Comparison of ENCODE assay signal across 8 cellular contexts in genomic region chr2:64018715-64019082, GRCh38. TPM values are rescaled to one million over a fixed set of nuclear protein-coding genes. Genes with fewer than 3 reads are reported as not detected.
A peak's percentile ranks its signal among the peaks of the same experiment; 100 is the strongest.
DNase-seq lines count a peak whose midpoint lies in the region; ATAC-seq and TF ChIP-seq lines count a peak whose summit lies in the region.

No MANE protein-coding gene starts in this region.

- H3F3A ChIP-seq in MM.1S (ENCODE audit: insufficient read depth, low read length): peaks cover 14% of the 10 kb centered on the region

- H3K4me1 Mint-ChIP-seq in activated naive CD4-positive, alpha-beta T cell treated with anti-CD3 and anti-CD28 coated beads, Interleukin-2, amount 10 ng/mL, durations not matched to agents 7 days and 5 days: peaks cover 50% of the 10 kb centered on the region

- H3K27me3 Mint-ChIP-seq in activated naive CD4-positive, alpha-beta T cell treated with anti-CD3 and anti-CD28 coated beads, Interleukin-2, amount 10 ng/mL, durations not matched to agents 7 days and 5 days: no peaks in the 10 kb centered on the region

- peak overlapping the region; percentile 67; the same call in 1 of the 2 replicates for H3K9ac ChIP-seq in MM.1S (ENCODE audit: low read length)

- TF ChIP-seq CTCF in MM.1S (IDR thresholded peaks at IDR 0.05; ENCODE audit: low read length) (no peak), heart right ventricle (IDR thresholded peaks at IDR 0.05) (no peak)

- H3K9me3 ChIP-seq in MM.1S (replicated peaks; ENCODE audit: insufficient read depth, low read length): no peaks in the 10 kb centered on the region
- H3K9me3 ChIP-seq in heart right ventricle: no peaks in the 10 kb centered on the region

- peak in 6 of 8 donors; percentile 56 to 68 (median 62) for ATAC-seq in heart right ventricle

- WGBS in heart right ventricle, 2 donors: 0 to 1% methylated on average over 37 to 38 of the region's 38 CpGs

- H3K4me1 ChIP-seq in MM.1S (ENCODE audit: low read length): peaks cover 25% of the 10 kb centered on the region
- H3K4me1 ChIP-seq in heart right ventricle: peaks cover 0 to 68% (median 49%) of the 10 kb centered on the region in 9 donors

- intact Hi-C loops in heart right ventricle (cut with DNase I): no loop called here
- intact Hi-C loops in posterior cingulate gyrus (cut with DNase I): loop anchor here (5.0 kb wide), 1 partner anchor 176 kb away; the partner anchor contains the start of gene UGP2

- H3K9me3 Mint-ChIP-seq in activated naive CD4-positive, alpha-beta T cell treated with anti-CD3 and anti-CD28 coated beads, Interleukin-2, amount 10 ng/mL, durations not matched to agents 7 days and 5 days: no peaks in the 10 kb centered on the region

- H3K27me3 ChIP-seq in MM.1S (replicated peaks; ENCODE audit: insufficient read depth, low read length): no peaks in the 10 kb centered on the region
- no peaks in the 10 kb centered on the region for H3K27me3 ChIP-seq in heart right ventricle

- peaks cover 50% of the 10 kb centered on the region for H3K79me2 ChIP-seq in MM.1S (ENCODE audit: low read length)

- H3K36me3 ChIP-seq in MM.1S (replicated peaks; ENCODE audit: insufficient read depth, low read length) (no peaks in the 10 kb centered on the region), heart right ventricle (no peaks in the 10 kb centered on the region)

- H3K4me2 ChIP-seq in MM.1S (ENCODE audit: low read depth, low read length): peak overlapping the region; percentile 80

- H3K36me3 Mint-ChIP-seq in activated naive CD4-positive, alpha-beta T cell treated with anti-CD3 and anti-CD28 coated beads, Interleukin-2, amount 10 ng/mL, durations not matched to agents 7 days and 5 days: peaks cover 15% of the 10 kb centered on the region

- peak; percentile 39 for DNase-seq in NCI-H510A (lab: John Stamatoyannopoulos, UW)
- DNase-seq in NCI-H510A treated with DMSO at 0.1 percent for 48 hours (lab: John Stamatoyannopoulos, UW): no peak
- peak; percentile 14 for DNase-seq in H4 (ENCODE audit: low spot score)
- DNase-seq in MM.1S: peak; percentile 42
- peak; percentile 57 for DNase-seq in activated naive CD4-positive, alpha-beta T cell treated with anti-CD3 and anti-CD28 coated beads, Interleukin-2, amount 10 ng/mL, durations not matched to agents 7 days and 5 days
- DNase-seq in heart right ventricle: peak in 1 of 2 donors; percentile 40
- DNase-seq in posterior cingulate gyrus: peak in 6 of 10 donors; percentile 31 to 91 (median 38)
- no peak for DNase-seq in GM19240 (ENCODE audit: insufficient read length, low spot score)

- CTCF ChIA-PET in activated naive CD4-positive, alpha-beta T cell treated with anti-CD3 and anti-CD28 coated beads, Interleukin-2, amount 10 ng/mL, durations not matched to agents 7 days and 5 days (lab: Charles Lee): interaction anchor here (0.6 to 1.5 kb wide), 2 partner anchors 8 to 438 kb away, joined by 3 read pairs; no protein-coding TSS in a partner anchor

- peak overlapping the region; percentile 96 for H3K27ac Mint-ChIP-seq in activated naive CD4-positive, alpha-beta T cell treated with anti-CD3 and anti-CD28 coated beads, Interleukin-2, amount 10 ng/mL, durations not matched to agents 7 days and 5 days

- peak overlapping the region; percentile 56 for H2AFZ ChIP-seq in MM.1S (ENCODE audit: low read length)

- peak overlapping the region; percentile 71; the same call in 1 of the 2 replicates for H3K27ac ChIP-seq in MM.1S (ENCODE audit: low read length)
- peak overlapping the region; percentile 93 to 100 (median 98) for H3K27ac ChIP-seq in heart right ventricle

- peak overlapping the region; percentile 69 for H3K4me3 ChIP-seq in MM.1S (ENCODE audit: low read length)
- H3K4me3 ChIP-seq in heart right ventricle: peak overlapping the region; percentile 61 to 86 (median 74)

- H4K20me1 ChIP-seq in MM.1S (ENCODE audit: insufficient read depth, low read length): no peaks in the 10 kb centered on the region

- no peaks in the 10 kb centered on the region for H3K9me2 ChIP-seq in MM.1S (replicated peaks; ENCODE audit: insufficient read depth, low read length)

- H3K4me3 Mint-ChIP-seq in activated naive CD4-positive, alpha-beta T cell treated with anti-CD3 and anti-CD28 coated beads, Interleukin-2, amount 10 ng/mL, durations not matched to agents 7 days and 5 days: peak overlapping the region; percentile 100

RNA-seq across cellular contexts. Expression of gene VPS54, which starts 0.5 kb away (rescaled TPM):
- total RNA-seq in H4 (2014; rRNA removed; shearing (Covaris generic)): 14.1 and 14.6 TPM in 2 replicates
- 10 to 100 TPM in 6 of 10 donors, 1 to 10 TPM in 4; 9.4 to 12.7 (median 10.5) TPM for total RNA-seq in heart right ventricle
- polyA plus RNA-seq in heart right ventricle: 10 to 100 TPM in 1 of 2 donors, 1 to 10 TPM in 1; 8.3 to 12.6 TPM

Comparison
In these comparisons a context has a peak if more than half of its experiments do, and no peak if none do; other contexts are left out.
1. DNase-seq: peak in NCI-H510A (single experiment), H4 (single experiment), MM.1S (single experiment), activated naive CD4-positive, alpha-beta T cell treated with anti-CD3 and anti-CD28 coated beads, Interleukin-2, amount 10 ng/mL, durations not matched to agents 7 days and 5 days (single experiment) and posterior cingulate gyrus (6 of 10); none in NCI-H510A treated with DMSO at 0.1 percent for 48 hours (single experiment) and GM19240 (single experiment).